17 cellular contexts compared by ENCODE assay signal in genomic region chr2:133972786-133973185, GRCh38.
DNase-seq lines count a peak whose midpoint lies in the region; ATAC-seq and TF ChIP-seq lines count a peak whose summit lies in the region.
"Had no signal": no experiment of that assay in that cellular context is flagged by ENCODE, and none has a peak within 500 bp of the region (broad histone marks: within the 10 kb centered on the region; RNA-seq: fewer than 3 reads in every experiment).

No MANE protein-coding gene starts in this region.

- no peaks in the 10 kb centered on the region for H3K36me3 Mint-ChIP-seq in activated CD8-positive, alpha-beta memory T cell treated with anti-CD3 and anti-CD28 coated beads, Interleukin-2, amount 10 ng/mL, durations not matched to agents 7 days and 5 days
- H3K36me3 Mint-ChIP-seq: activated naive CD4-positive, alpha-beta T cell treated with anti-CD3 and anti-CD28 coated beads, Interleukin-2, amount 10 ng/mL, durations not matched to agents 7 days and 5 days had no signal

- intact Hi-C loops in posterior cingulate gyrus (cut with DNase I), result no loop called here

- H3K4me1 Mint-ChIP-seq in activated CD8-positive, alpha-beta memory T cell treated with anti-CD3 and anti-CD28 coated beads, Interleukin-2, amount 10 ng/mL, durations not matched to agents 7 days and 5 days, result peaks cover 17% of the 10 kb centered on the region

- no peak for TF ChIP-seq CTCF in AG10803 (conservative IDR thresholded peaks at IDR 0.05; ENCODE audit: low read length)

- ATAC-seq in activated CD8-positive, alpha-beta memory T cell treated with anti-CD3 and anti-CD28 coated beads, Interleukin-2, amount 10 ng/mL, durations not matched to agents 7 days and 5 days, result no peak
- ATAC-seq: right lobe of liver had no signal

- H3K9me3 Mint-ChIP-seq in activated CD8-positive, alpha-beta memory T cell treated with anti-CD3 and anti-CD28 coated beads, Interleukin-2, amount 10 ng/mL, durations not matched to agents 7 days and 5 days (ENCODE audit: low read depth), result no peaks in the 10 kb centered on the region
- H3K9me3 Mint-ChIP-seq: activated naive CD4-positive, alpha-beta T cell treated with anti-CD3 and anti-CD28 coated beads, Interleukin-2, amount 10 ng/mL, durations not matched to agents 7 days and 5 days had no signal

- no peaks in the 10 kb centered on the region for H3K36me3 ChIP-seq in MG63
- H3K36me3 ChIP-seq: BLaER1 treated with 17β-estradiol and CSF1 and Interleukin-3, amounts not matched to agents 10 nM and 100 nM; right lobe of liver; suprapubic skin had no signal

- H3K27ac Mint-ChIP-seq in activated CD8-positive, alpha-beta memory T cell treated with anti-CD3 and anti-CD28 coated beads, Interleukin-2, amount 10 ng/mL, durations not matched to agents 7 days and 5 days, result no peak overlapping the region
- H3K27ac Mint-ChIP-seq: activated naive CD4-positive, alpha-beta T cell treated with anti-CD3 and anti-CD28 coated beads, Interleukin-2, amount 10 ng/mL, durations not matched to agents 7 days and 5 days had no signal

- no peaks in the 10 kb centered on the region; the same call in 1 of the 2 replicates for H3K27me3 ChIP-seq in MG63
- H3K27me3 ChIP-seq: BLaER1 treated with 17β-estradiol and CSF1 and Interleukin-3, amounts not matched to agents 10 nM and 100 nM; right lobe of liver; suprapubic skin had no signal

- DNase-seq in AG10803 (ENCODE audit: low read depth) (peak; percentile 71), MG63 (peak; percentile 30), fibroblast of the conjunctiva (ENCODE audit: low read depth) (peak; percentile 5), posterior cingulate gyrus (peak in 7 of 10 donors; percentile 14 to 89 (median 35)), NCI-H2029 treated with DMSO at 0.1 percent for 48 hours (lab: John Stamatoyannopoulos, UW) (no peak), NCI-H748 (lab: John Stamatoyannopoulos, UW; ENCODE audit: unreplicated experiment) (no peak)
- DNase-seq in activated CD8-positive, alpha-beta memory T cell treated with anti-CD3 and anti-CD28 coated beads, Interleukin-2, amount 10 ng/mL, durations not matched to agents 7 days and 5 days, result no peak
- DNase-seq in NK-92 treated with Interleukin-12 subunit alpha and Interleukin-12 subunit beta, amount 100 ng/mL, for 24 hours (lab: John Stamatoyannopoulos, UW), result no peak
- DNase-seq: activated CD4-positive, alpha-beta T cell treated with anti-CD3 and anti-CD28 coated beads for 4 hours; activated naive CD4-positive, alpha-beta T cell treated with anti-CD3 and anti-CD28 coated beads, Interleukin-2, amount 10 ng/mL, durations not matched to agents 7 days and 5 days; effector CD4-positive, alpha-beta T cell; mesenchymal stem cell; NCI-H187 treated with DMSO at 0.1 percent for 48 hours; right lobe of liver; stimulated activated CD4-positive, alpha-beta T cell treated with anti-CD3 and anti-CD28 coated beads, Interleukin-2, amount 100 ng/mL, for 24 hours had no signal

- peaks cover 15% of the 10 kb centered on the region for H3K27me3 Mint-ChIP-seq in activated CD8-positive, alpha-beta memory T cell treated with anti-CD3 and anti-CD28 coated beads, Interleukin-2, amount 10 ng/mL, durations not matched to agents 7 days and 5 days

- CTCF ChIA-PET in activated CD8-positive, alpha-beta memory T cell treated with anti-CD3 and anti-CD28 coated beads, Interleukin-2, amount 10 ng/mL, durations not matched to agents 7 days and 5 days (lab: Charles Lee), result no interaction called here

- no peaks in the 10 kb centered on the region for H3K9me3 ChIP-seq in MG63
- H3K9me3 ChIP-seq: BLaER1 treated with 17β-estradiol and CSF1 and Interleukin-3, amounts not matched to agents 10 nM and 100 nM; right lobe of liver; suprapubic skin had no signal

- H3K4me3 Mint-ChIP-seq in activated CD8-positive, alpha-beta memory T cell treated with anti-CD3 and anti-CD28 coated beads, Interleukin-2, amount 10 ng/mL, durations not matched to agents 7 days and 5 days, result no peak overlapping the region
- H3K4me3 Mint-ChIP-seq: activated naive CD4-positive, alpha-beta T cell treated with anti-CD3 and anti-CD28 coated beads, Interleukin-2, amount 10 ng/mL, durations not matched to agents 7 days and 5 days had no signal

- H3K4me3 ChIP-seq in AG10803 (ENCODE audit: low read length) (no peak overlapping the region), MG63 (no peak overlapping the region)
- H3K4me3 ChIP-seq: BLaER1 treated with 17β-estradiol and CSF1 and Interleukin-3, amounts not matched to agents 10 nM and 100 nM; right lobe of liver; suprapubic skin had no signal

Comparison
In these comparisons a context has a peak if more than half of its experiments do, and no peak if none do; other contexts are left out.
1. DNase-seq: peak in AG10803 (single experiment), MG63 (single experiment), fibroblast of the conjunctiva (single experiment) and posterior cingulate gyrus (7 of 10); none in NCI-H2029 treated with DMSO at 0.1 percent for 48 hours (single experiment), NCI-H748 (single experiment), activated CD8-positive, alpha-beta memory T cell treated with anti-CD3 and anti-CD28 coated beads, Interleukin-2, amount 10 ng/mL, durations not matched to agents 7 days and 5 days (single experiment) and NK-92 treated with Interleukin-12 subunit alpha and Interleukin-12 subunit beta, amount 100 ng/mL, for 24 hours (single experiment).